Comparison of ENCODE assay signal across 2 cellular contexts in the genomic region with DNA sequence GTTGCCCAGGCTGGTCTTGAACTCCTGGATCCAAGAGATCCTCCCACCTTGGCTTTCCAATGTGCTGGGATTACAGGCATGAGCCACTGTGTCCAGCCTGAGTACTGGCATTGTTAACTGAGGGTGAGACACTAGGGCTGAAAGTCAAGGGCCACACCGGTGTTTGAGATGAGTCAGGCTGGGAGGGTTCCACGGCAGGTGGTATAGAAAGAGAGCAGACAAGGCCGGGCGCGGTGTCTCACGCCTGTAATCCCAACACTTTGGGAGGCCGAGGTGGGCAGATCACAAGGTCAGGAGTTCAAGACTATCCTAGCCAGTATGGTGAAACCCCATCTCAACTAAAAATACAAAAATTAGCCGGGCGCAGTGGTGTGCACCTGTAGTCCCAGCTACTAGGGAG. TPM values are rescaled to one million over a fixed set of nuclear protein-coding genes. Genes with fewer than 3 reads are reported as not detected.
"Had no signal": no experiment of that assay in that cellular context is flagged by ENCODE, and none has a peak within 500 bp of the region (broad histone marks: within the 10 kb centered on the region; RNA-seq: fewer than 3 reads in every experiment).

No MANE protein-coding gene starts in this region.

RNA-seq across cellular contexts. Expression of gene VAMP5, which starts 8.1 kb away (rescaled TPM):
- total RNA-seq: osteocyte, SK-MEL-5 had no signal
